ENCODE assay signal across 10 cellular contexts in genomic region chr6:167350322-167350721, GRCh38. TPM values are rescaled to one million over a fixed set of nuclear protein-coding genes. Genes with fewer than 3 reads are reported as not detected.
DNase-seq lines count a peak whose midpoint lies in the region; ATAC-seq and TF ChIP-seq lines count a peak whose summit lies in the region.
"Had no signal": no experiment of that assay in that cellular context is flagged by ENCODE, and none has a peak within 500 bp of the region (broad histone marks: within the 10 kb centered on the region; RNA-seq: fewer than 3 reads in every experiment).

No MANE protein-coding gene starts in this region.

- H3K27ac ChIP-seq in SU-DHL-6 (ENCODE audit: low read depth, low read length) (no peak overlapping the region), esophagus muscularis mucosa (replicated peaks in 1 of 4) (peak overlapping the region in 1 of 4 donors; percentile 34), parathyroid adenoma (no peak overlapping the region)

- H3K27me3 ChIP-seq in Caco-2 (replicated peaks; ENCODE audit: control insufficient read depth, insufficient read depth, low read length) (no peaks in the 10 kb centered on the region), SU-DHL-6 (ENCODE audit: low read length) (no peaks in the 10 kb centered on the region), esophagus muscularis mucosa (peaks cover 0 to 17% (median 2%) of the 10 kb centered on the region in 4 donors), parathyroid adenoma (ENCODE audit: control insufficient read depth, insufficient read depth, low read length) (no peaks in the 10 kb centered on the region)

- H3K27ac Mint-ChIP-seq in Caco-2 (ENCODE audit: unreplicated experiment) = peak overlapping the region; percentile 96

- no peak for TF ChIP-seq POLR2A in esophagus muscularis mucosa (IDR thresholded peaks at IDR 0.05; ENCODE audit: low read depth)

- no peaks in the 10 kb centered on the region for H3F3A ChIP-seq in SU-DHL-6 (ENCODE audit: insufficient read depth)

- POLR2A ChIA-PET in Caco-2 (lab: Charles Lee) = interaction anchor here (0.5 to 3.1 kb wide), 6 partner anchors 8 to 125 kb away, joined by 3 to 20 read pairs (median 6); no protein-coding TSS in a partner anchor

- peak overlapping the region; percentile 59; the same call in 1 of the 2 replicates for H3K9ac ChIP-seq in SU-DHL-6 (ENCODE audit: low read length)
- H3K9ac ChIP-seq in parathyroid adenoma = no peak overlapping the region

- peaks cover 10% of the 10 kb centered on the region for H3K9me3 Mint-ChIP-seq in Caco-2 (ENCODE audit: unreplicated experiment)

- H3K9me2 ChIP-seq in SU-DHL-6 (replicated peaks; ENCODE audit: insufficient read depth, low read length) = no peaks in the 10 kb centered on the region

- H3K4me1 Mint-ChIP-seq in Caco-2 (ENCODE audit: low read depth, unreplicated experiment) = peaks cover 31% of the 10 kb centered on the region

- H3K4me3 Mint-ChIP-seq in Caco-2 (ENCODE audit: unreplicated experiment) = peak overlapping the region; percentile 95

- H3K79me2 ChIP-seq in SU-DHL-6 (ENCODE audit: insufficient read depth, low read length) = no peaks in the 10 kb centered on the region
- H3K79me2 ChIP-seq in parathyroid adenoma = no peaks in the 10 kb centered on the region

- H3K4me3 ChIP-seq in Caco-2 (ENCODE audit: low read depth, low read length) (peak overlapping the region; percentile 61), SU-DHL-6 (ENCODE audit: insufficient read depth, low read length, poor library complexity, severe bottlenecking) (peak overlapping the region; percentile 52), esophagus muscularis mucosa (peak overlapping the region; percentile 49 to 62 (median 54)), parathyroid adenoma (ENCODE audit: low read depth, low read length) (peak overlapping the region; percentile 48)

- TF ChIP-seq CTCF in Caco-2 (IDR thresholded peaks at IDR 0.05; ENCODE audit: insufficient read depth in 1 of 2, low read depth in 1 of 2, low read length in 1 of 2, severe bottlenecking in 1 of 2, unreplicated experiment in 1 of 2) (no peak), SU-DHL-6 (IDR thresholded peaks at IDR 0.05; ENCODE audit: insufficient read depth, low read length, poor library complexity, severe bottlenecking) (no peak), esophagus muscularis mucosa (IDR thresholded peaks at IDR 0.05) (no peak), parathyroid adenoma (IDR thresholded peaks at IDR 0.05) (no peak), GM10266 (IDR thresholded peaks at IDR 0.05; ENCODE audit: control insufficient read depth, insufficient read depth, low read depth, missing control alignments) (no peak)

- CTCF ChIA-PET in Caco-2 (lab: Charles Lee) = interaction anchor here (1.2 to 1.4 kb wide), 2 partner anchors 69 to 127 kb away, joined by 3 to 8 read pairs; no protein-coding TSS in a partner anchor

- TF ChIP-seq EP300 in esophagus muscularis mucosa (IDR thresholded peaks at IDR 0.05) = no peak

- ATAC-seq in HG02884 (IDR thresholded peaks at IDR 0.05; ENCODE audit: unreplicated experiment) (no peak), GM18517 (IDR thresholded peaks at IDR 0.05; ENCODE audit: unreplicated experiment) (no peak)

- WGBS in esophagus muscularis mucosa = 38% methylated on average over 22 of the region's 22 CpGs

- TSS peak; percentile 70 for BruUV-seq in Caco-2 (replicated peaks; lab: Mats Ljungman, UMichigan)

- peak overlapping the region; percentile 95 for H2AFZ ChIP-seq in SU-DHL-6 (ENCODE audit: low read depth, low read length, severe bottlenecking)
- no peak overlapping the region for H2AFZ ChIP-seq in parathyroid adenoma

- H3K9me3 ChIP-seq in Caco-2 (no peaks in the 10 kb centered on the region; the same call in 1 of the 2 replicates), SU-DHL-6 (ENCODE audit: insufficient read depth, low read length) (no peaks in the 10 kb centered on the region), esophagus muscularis mucosa (peaks cover 0 to 5% (median 0%) of the 10 kb centered on the region in 4 donors), parathyroid adenoma (ENCODE audit: control insufficient read depth, low read length) (no peaks in the 10 kb centered on the region)

- H3K36me3 ChIP-seq in Caco-2 (ENCODE audit: control insufficient read depth, insufficient read depth, low read length) (no peaks in the 10 kb centered on the region), SU-DHL-6 (ENCODE audit: low read length) (no peaks in the 10 kb centered on the region), esophagus muscularis mucosa (no peaks in the 10 kb centered on the region), parathyroid adenoma (ENCODE audit: control insufficient read depth, insufficient read depth, low read length) (no peaks in the 10 kb centered on the region)

- no peaks in the 10 kb centered on the region for H3K27me3 Mint-ChIP-seq in Caco-2 (ENCODE audit: insufficient read depth, unreplicated experiment)

- H3K4me2 ChIP-seq in SU-DHL-6 (ENCODE audit: low read depth, low read length, poor library complexity, severe bottlenecking) (peak overlapping the region; percentile 71), parathyroid adenoma (ENCODE audit: low read length) (peak overlapping the region; percentile 83)

- DNase-seq in Caco-2 (peak in 1 of 2 experiments; percentile 11), esophagus muscularis mucosa (ENCODE audit: extremely low spot score) (no peak), GM10266 (ENCODE audit: extremely low spot score) (no peak), foreskin melanocyte (no peak)
- DNase-seq: NCI-H1930 had no signal

- intact Hi-C loops in Caco-2 (cut with micrococcal nuclease; ENCODE audit: unreplicated experiment) (loop anchor here (1.0 to 2.0 kb wide), 5 partner anchors 8 to 130 kb away; no protein-coding TSS in a partner anchor), esophagus muscularis mucosa (cut with DNase I) (loop anchor here (10.0 kb wide), 1 partner anchor 126 kb away; no protein-coding TSS in a partner anchor)

- peaks cover 27% of the 10 kb centered on the region for H3K4me1 ChIP-seq in Caco-2
- peaks cover 6 to 17% (median 13%) of the 10 kb centered on the region in 4 donors for H3K4me1 ChIP-seq in esophagus muscularis mucosa
- no peaks in the 10 kb centered on the region for H3K4me1 ChIP-seq in parathyroid adenoma

- no peaks in the 10 kb centered on the region for H4K20me1 ChIP-seq in SU-DHL-6 (ENCODE audit: low read depth, low read length)

- peaks cover 27% of the 10 kb centered on the region for H3K36me3 Mint-ChIP-seq in Caco-2 (ENCODE audit: insufficient read depth, unreplicated experiment)

RNA-seq across cellular contexts. Expression of gene TTLL2, which starts 25.4 kb away (rescaled TPM):
- total RNA-seq in Caco-2 (2022) (0.12 TPM in 1 of 2 replicates, not detected in the other), esophagus muscularis mucosa (not detected)
- total RNA-seq: skeletal muscle tissue had no signal

RNA-seq across cellular contexts. Expression of gene UNC93A, which starts 59.2 kb away (rescaled TPM):
- total RNA-seq in Caco-2 (2022) = 32.3 and 36.1 TPM in 2 replicates
- not detected for total RNA-seq in esophagus muscularis mucosa
- total RNA-seq: skeletal muscle tissue had no signal

Comparison
In these comparisons a context has a peak if more than half of its experiments do, and no peak if none do; other contexts are left out.
1. RNA of gene UNC93A, which starts 59.2 kb away (total RNA-seq): 32.3 to 36.1 TPM in Caco-2; not detected in esophagus muscularis mucosa; every median in the first group is over 10 times any median in the second.
2. Peak in every context shown above with its lines, with median percentiles within 50 percentile points of each other: H3K4me3 ChIP-seq.